ENCODE assay signal across 1 cellular context in genomic region chr3:50550079-50550736, GRCh38.
TF ChIP-seq lines count a peak whose summit lies in the region.

No MANE protein-coding gene starts in this region.

TF ChIP-seq in endothelial cell of umbilical vein, 7 proteins besides CTCF, POLR2A, EP300 and RAD21:
- no peak for TF ChIP-seq JUN (IDR thresholded peaks at IDR 0.05; ENCODE audit: borderline replicate concordance, insufficient read depth, insufficient read length, low read depth)
- no peak for TF ChIP-seq GATA2 (IDR thresholded peaks at IDR 0.05; ENCODE audit: insufficient read depth, insufficient read length, low read depth, low read length)
- TF ChIP-seq POLR2AphosphoS5 (IDR thresholded peaks at IDR 0.05; ENCODE audit: insufficient read depth, low read depth, low read length): no peak
- TF ChIP-seq MAX (IDR thresholded peaks at IDR 0.05; ENCODE audit: insufficient read depth, insufficient read length): no peak
